ENCODE assay signal across 14 cellular contexts in genomic region chr10:12841826-12842225, GRCh38.
DNase-seq lines count a peak whose midpoint lies in the region; ATAC-seq and TF ChIP-seq lines count a peak whose summit lies in the region.
"Had no signal": no experiment of that assay in that cellular context is flagged by ENCODE, and none has a peak within 500 bp of the region (broad histone marks: within the 10 kb centered on the region; RNA-seq: fewer than 3 reads in every experiment).

No MANE protein-coding gene starts in this region.

- WGBS in right cardiac atrium = 66% methylated on average over 13 of the region's 13 CpGs

- H3K4me1 ChIP-seq in right cardiac atrium (ENCODE audit: control insufficient read depth, insufficient read depth, low read length) (peaks cover 4% of the 10 kb centered on the region), upper lobe of right lung (peaks cover 12% of the 10 kb centered on the region)
- H3K4me1 ChIP-seq: BE2C had no signal

- H3K9me3 ChIP-seq in right cardiac atrium (ENCODE audit: control insufficient read depth, low read length) = no peaks in the 10 kb centered on the region
- H3K9me3 ChIP-seq in upper lobe of right lung = no peaks in the 10 kb centered on the region
- H3K9me3 ChIP-seq: A549, BE2C had no signal

- DNase-seq in left ventricle myocardium superior = no peak
- no peak for DNase-seq in Right ventricle myocardium inferior (ENCODE audit: missing footprints)
- DNase-seq in right cardiac atrium = peak; percentile 39 to 70 (median 61)
- peak; percentile 84 for DNase-seq in mesenteric fat pad (ENCODE audit: low spot score)
- DNase-seq in upper lobe of right lung = no peak
- DNase-seq in GM03348 (ENCODE audit: low spot score) = no peak
- no peak for DNase-seq in KG1 (lab: John Stamatoyannopoulos, UW)
- DNase-seq: BE2C; CD4-positive, alpha-beta memory T cell; DMS79; H7 had no signal

- H3K27ac ChIP-seq in right cardiac atrium (ENCODE audit: low read length) (no peak overlapping the region), upper lobe of right lung (no peak overlapping the region)
- H3K27ac ChIP-seq: A549, C4-2B had no signal

- no peaks in the 10 kb centered on the region for H3K36me3 ChIP-seq in upper lobe of right lung
- H3K36me3 ChIP-seq: BE2C had no signal

- no peak for TF ChIP-seq CTCF in upper lobe of right lung (IDR thresholded peaks at IDR 0.05)

- H3K27me3 ChIP-seq in right cardiac atrium (ENCODE audit: control insufficient read depth, insufficient read depth) (no peaks in the 10 kb centered on the region), upper lobe of right lung (no peaks in the 10 kb centered on the region)
- H3K27me3 ChIP-seq: BE2C had no signal

- intact Hi-C loops in left ventricle myocardium superior (cut with micrococcal nuclease) (no loop called here), Right ventricle myocardium inferior (cut with DNase I) (no loop called here), right cardiac atrium (cut with DNase I) (loop anchor here in 1 of 4 donors (10.0 kb wide), 1 partner anchor 513 kb away; no protein-coding TSS in a partner anchor), upper lobe of right lung (cut with DNase I) (no loop called here)

- ATAC-seq in left ventricle myocardium superior (peak; percentile 23), Right ventricle myocardium inferior (no peak), right cardiac atrium (peak in 1 of 2 donors; percentile 10), upper lobe of right lung (peak; percentile 13)
- ATAC-seq: A549, GM23338 had no signal

- H3K4me3 ChIP-seq in right cardiac atrium (ENCODE audit: low read length) (no peak overlapping the region), upper lobe of right lung (no peak overlapping the region)
- H3K4me3 ChIP-seq: A549, GM23338 had no signal

Comparison
In these comparisons a context has a peak if more than half of its experiments do, and no peak if none do; other contexts are left out.
1. DNase-seq: peak in right cardiac atrium (3 of 3) and mesenteric fat pad (single experiment); none in left ventricle myocardium superior (single experiment), Right ventricle myocardium inferior (single experiment), upper lobe of right lung (single experiment), GM03348 (single experiment) and KG1 (single experiment).